In the genomic region with DNA sequence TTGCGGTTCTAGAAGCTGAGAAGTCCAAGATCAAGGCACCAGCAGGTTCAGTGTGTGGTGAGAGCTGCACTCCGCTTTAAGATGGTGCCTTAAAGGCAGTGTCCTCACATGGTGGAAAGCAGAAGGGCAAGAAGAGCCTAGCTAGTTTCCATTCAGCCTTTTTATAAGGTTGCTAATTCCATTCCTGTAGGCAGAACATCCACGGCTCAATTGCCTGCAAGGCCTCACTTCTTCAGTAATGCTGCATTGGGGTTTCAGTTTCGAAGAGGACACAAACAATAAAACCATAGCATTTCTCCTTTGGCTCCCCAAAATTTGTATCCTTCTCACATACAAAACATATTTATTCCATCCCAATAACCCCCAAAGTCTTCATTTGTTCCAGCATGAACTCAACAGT, we compare ENCODE assay signal across 6 cellular contexts.
"Had no signal": no experiment of that assay in that cellular context is flagged by ENCODE, and none has a peak within 500 bp of the region (broad histone marks: within the 10 kb centered on the region; RNA-seq: fewer than 3 reads in every experiment).

No MANE protein-coding gene starts in this region.

- ATAC-seq: GM23338, K562 had no signal

- H3K4me3 ChIP-seq: GM23338, K562 had no signal

- H3K4me2 ChIP-seq: GM23338 had no signal

- H2AFZ ChIP-seq: GM23338 had no signal

- DNase-seq: H9, HCEC 1CT, IMR-90, KG1 had no signal
